9 cellular contexts compared by ENCODE assay signal in the genomic region with DNA sequence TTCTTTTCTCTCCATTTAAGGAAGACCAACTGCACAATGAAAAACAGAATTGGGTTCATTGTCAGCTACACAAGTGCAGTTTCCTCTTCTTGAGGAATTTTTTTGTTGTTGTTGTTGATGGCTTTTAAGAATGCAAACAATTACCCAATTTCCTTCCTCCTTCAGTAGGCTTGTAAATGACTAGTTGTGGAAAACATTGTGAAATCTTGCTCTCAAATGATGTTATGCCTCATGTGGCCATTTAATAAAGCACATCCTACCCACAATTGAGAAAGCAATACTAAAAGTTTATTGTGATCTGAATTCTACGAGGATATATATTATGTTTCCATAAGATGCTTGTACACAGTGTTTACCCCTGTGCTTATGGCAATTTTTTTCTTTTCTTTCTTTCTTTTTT.
DNase-seq lines count a peak whose midpoint lies in the region; ATAC-seq and TF ChIP-seq lines count a peak whose summit lies in the region.
"Had no signal": no experiment of that assay in that cellular context is flagged by ENCODE, and none has a peak within 500 bp of the region (broad histone marks: within the 10 kb centered on the region; RNA-seq: fewer than 3 reads in every experiment).

No MANE protein-coding gene starts in this region.

- H3K4ac ChIP-seq in IMR-90 (ENCODE audit: low read depth, low read length): no peak overlapping the region

- H4K20me1 ChIP-seq in IMR-90 (ENCODE audit: insufficient read depth, low read length): no peaks in the 10 kb centered on the region

- H3K9me3 ChIP-seq in IMR-90 (ENCODE audit: control insufficient read depth, insufficient read depth, low read length) (no peaks in the 10 kb centered on the region), MG63 (no peaks in the 10 kb centered on the region)
- no peaks in the 10 kb centered on the region for H3K9me3 ChIP-seq in naive thymus-derived CD4-positive, alpha-beta T cell (ENCODE audit: control insufficient read depth in 2 of 3, low read length in 3 of 3)

- no peak overlapping the region for H4K5ac ChIP-seq in IMR-90 (ENCODE audit: low read depth, low read length)

- H3K4me3 ChIP-seq in IMR-90 (ENCODE audit: insufficient read depth, low read depth, low read length) (no peak overlapping the region), astrocyte of the spinal cord (ENCODE audit: low read depth, low read length) (no peak overlapping the region), MG63 (no peak overlapping the region)
- no peak overlapping the region for H3K4me3 ChIP-seq in naive thymus-derived CD4-positive, alpha-beta T cell (ENCODE audit: low read length)

- peaks cover 0 to 8% (median 0%) of the 10 kb centered on the region in 5 donors for H3K27me3 Mint-ChIP-seq in naive thymus-derived CD4-positive, alpha-beta T cell
- H3K27me3 Mint-ChIP-seq: activated naive CD8-positive, alpha-beta T cell treated with anti-CD3 and anti-CD28 coated beads, Interleukin-2, amount 10 ng/mL, durations not matched to agents 7 days and 5 days had no signal

- no peak overlapping the region for H3K27ac Mint-ChIP-seq in naive thymus-derived CD4-positive, alpha-beta T cell
- H3K27ac Mint-ChIP-seq: activated naive CD8-positive, alpha-beta T cell treated with anti-CD3 and anti-CD28 coated beads, Interleukin-2, amount 10 ng/mL, durations not matched to agents 7 days and 5 days had no signal

- no TSS peak for BruUV-seq in IMR-90 (replicated peaks; lab: Mats Ljungman, UMichigan)

- H2AK9ac ChIP-seq in IMR-90 (replicated peaks; ENCODE audit: low read depth, low read length, poor library complexity): no peak overlapping the region

- peaks cover 0 to 7% (median 0%) of the 10 kb centered on the region in 7 donors for H3K4me1 Mint-ChIP-seq in naive thymus-derived CD4-positive, alpha-beta T cell
- H3K4me1 Mint-ChIP-seq: activated naive CD8-positive, alpha-beta T cell treated with anti-CD3 and anti-CD28 coated beads, Interleukin-2, amount 10 ng/mL, durations not matched to agents 7 days and 5 days had no signal

- H3K9ac ChIP-seq in IMR-90 (ENCODE audit: low read depth, low read length): no peak overlapping the region

- H3K9me3 Mint-ChIP-seq in naive thymus-derived CD4-positive, alpha-beta T cell: peaks cover 0 to 11% (median 0%) of the 10 kb centered on the region in 11 donors
- H3K9me3 Mint-ChIP-seq: activated naive CD8-positive, alpha-beta T cell treated with anti-CD3 and anti-CD28 coated beads, Interleukin-2, amount 10 ng/mL, durations not matched to agents 7 days and 5 days had no signal

- no peak overlapping the region for H4K91ac ChIP-seq in IMR-90 (ENCODE audit: insufficient read depth, low read depth, low read length)

- DNase-seq in IMR-90 (no peak), astrocyte of the spinal cord (ENCODE audit: low read depth, low spot score) (peak; percentile 9), NCI-H2171 treated with DMSO at 0.1 percent for 48 hours (lab: John Stamatoyannopoulos, UW) (no peak), GM20000 (ENCODE audit: low spot score) (no peak), MG63 (no peak), NCI-H187 (lab: John Stamatoyannopoulos, UW) (no peak)
- DNase-seq in naive thymus-derived CD4-positive, alpha-beta T cell: peak in 1 of 9 donors; percentile 2
- DNase-seq: activated naive CD8-positive, alpha-beta T cell treated with anti-CD3 and anti-CD28 coated beads, Interleukin-2, amount 10 ng/mL, durations not matched to agents 7 days and 5 days had no signal

- dilution Hi-C loops in IMR-90 (cut with HindIII; ENCODE audit: low sequenced_read_pairs, unreplicated experiment): no loop called here

- H3K4me1 ChIP-seq in IMR-90 (ENCODE audit: control insufficient read depth, insufficient read depth, low read length): no peaks in the 10 kb centered on the region
- H3K4me1 ChIP-seq in naive thymus-derived CD4-positive, alpha-beta T cell (ENCODE audit: control insufficient read depth in 2 of 2, insufficient read depth in 2 of 2, low read length in 2 of 2): no peaks in the 10 kb centered on the region

- H2AK5ac ChIP-seq in IMR-90 (ENCODE audit: low read depth, low read length): no peak overlapping the region

- no peaks in the 10 kb centered on the region for H3K9me1 ChIP-seq in IMR-90 (ENCODE audit: insufficient read depth, low read length)

- H3K4me3 Mint-ChIP-seq in naive thymus-derived CD4-positive, alpha-beta T cell: no peak overlapping the region
- H3K4me3 Mint-ChIP-seq: activated naive CD8-positive, alpha-beta T cell treated with anti-CD3 and anti-CD28 coated beads, Interleukin-2, amount 10 ng/mL, durations not matched to agents 7 days and 5 days had no signal

- ATAC-seq in GM18502 (IDR thresholded peaks at IDR 0.05; ENCODE audit: poor library complexity, unreplicated experiment) (peak; percentile 73), IMR-90 (ENCODE audit: low read depth) (no peak)
- peak; percentile 81 for ATAC-seq in naive thymus-derived CD4-positive, alpha-beta T cell

- no peak overlapping the region for H2BK5ac ChIP-seq in IMR-90 (ENCODE audit: low read depth, low read length, poor library complexity, severe bottlenecking)

- no peak for TF ChIP-seq RAD21 in IMR-90 (IDR thresholded peaks at IDR 0.05; ENCODE audit: low read length)

- H3K27ac ChIP-seq in IMR-90 (ENCODE audit: insufficient read depth, low read length): no peak overlapping the region
- no peak overlapping the region for H3K27ac ChIP-seq in naive thymus-derived CD4-positive, alpha-beta T cell (ENCODE audit: low read depth, low read length)

- H3K79me1 ChIP-seq in IMR-90 (ENCODE audit: low read depth in 1 of 2, low read length in 2 of 2): no peaks in the 10 kb centered on the region

- peaks cover 0 to 2% (median 0%) of the 10 kb centered on the region in 5 donors for H3K36me3 Mint-ChIP-seq in naive thymus-derived CD4-positive, alpha-beta T cell
- H3K36me3 Mint-ChIP-seq: activated naive CD8-positive, alpha-beta T cell treated with anti-CD3 and anti-CD28 coated beads, Interleukin-2, amount 10 ng/mL, durations not matched to agents 7 days and 5 days had no signal

- no peak overlapping the region for H2AFZ ChIP-seq in IMR-90 (replicated peaks; ENCODE audit: low read length, poor library complexity)

- no peak overlapping the region for H2BK20ac ChIP-seq in IMR-90 (ENCODE audit: low read depth, low read length)

- no peak overlapping the region for H3K56ac ChIP-seq in IMR-90 (ENCODE audit: extremely low read depth, insufficient read depth, low read length)

- no peak overlapping the region for H2BK120ac ChIP-seq in IMR-90 (ENCODE audit: low read depth, low read length)

- no peaks in the 10 kb centered on the region for H3K36me3 ChIP-seq in IMR-90 (ENCODE audit: control insufficient read depth, insufficient read depth, low read length)
- no peaks in the 10 kb centered on the region for H3K36me3 ChIP-seq in naive thymus-derived CD4-positive, alpha-beta T cell (ENCODE audit: control insufficient read depth in 2 of 3, insufficient read depth in 3 of 3, low read length in 3 of 3)
- no peaks in the 10 kb centered on the region for H3K36me3 ChIP-seq in MG63

- H3K23ac ChIP-seq in IMR-90 (ENCODE audit: low read depth, low read length): no peak overlapping the region

- CTCF ChIA-PET in IMR-90 (lab: Yijun Ruan, JAX): no interaction called here
- CTCF ChIA-PET in naive thymus-derived CD4-positive, alpha-beta T cell (lab: Charles Lee): interaction anchor here (0.5 kb wide), 1 partner anchor 40 kb away, joined by 3 read pairs; no protein-coding TSS in a partner anchor

- in situ Hi-C loops in IMR-90 (cut with MboI; ENCODE audit: low sequenced_read_pairs) (no loop called here), astrocyte of the spinal cord (cut with HindIII; ENCODE audit: low sequenced_read_pairs) (no loop called here)

- TF ChIP-seq CTCF in IMR-90 (conservative IDR thresholded peaks at IDR 0.05; ENCODE audit: low read depth, low read length) (no peak), astrocyte of the spinal cord (IDR thresholded peaks at IDR 0.05; ENCODE audit: low read depth, low read length) (peak; percentile 17), GM20000 (IDR thresholded peaks at IDR 0.05; ENCODE audit: extremely low read depth, missing control alignments) (no peak)

- H4K8ac ChIP-seq in IMR-90 (ENCODE audit: low read depth in 2 of 2, low read length in 2 of 2): no peak overlapping the region

- no peak overlapping the region for H3K18ac ChIP-seq in IMR-90 (ENCODE audit: low read depth, low read length)

- H3K14ac ChIP-seq in IMR-90 (replicated peaks; ENCODE audit: low read depth, low read length): no peak overlapping the region

- no peaks in the 10 kb centered on the region for H3K27me3 ChIP-seq in IMR-90 (ENCODE audit: control insufficient read depth, insufficient read depth, low read length)
- no peaks in the 10 kb centered on the region for H3K27me3 ChIP-seq in naive thymus-derived CD4-positive, alpha-beta T cell (ENCODE audit: control insufficient read depth in 2 of 2, insufficient read depth in 2 of 2, low read length in 2 of 2)
- no peaks in the 10 kb centered on the region; the same call in 1 of the 2 replicates for H3K27me3 ChIP-seq in MG63

- no CpG with 5 or more reads among the region's 1 CpG for WGBS in IMR-90 (ENCODE audit: extremely low coverage in 2 of 2, insufficient read length in 1 of 2), 2 experiments

- POLR2A ChIA-PET in IMR-90 (lab: Charles Lee; ENCODE audit: unreplicated experiment): no interaction called here
- POLR2A ChIA-PET in naive thymus-derived CD4-positive, alpha-beta T cell (lab: Charles Lee): no interaction called here

- TF ChIP-seq POLR2A in IMR-90 (IDR thresholded peaks at IDR 0.05; ENCODE audit: low read depth, low read length): no peak

- intact Hi-C loops in IMR-90 (cut with micrococcal nuclease): no loop called here
- intact Hi-C loops in naive thymus-derived CD4-positive, alpha-beta T cell (cut with micrococcal nuclease): no loop called here

- H3K4me2 ChIP-seq in IMR-90 (ENCODE audit: low read depth, low read length): no peak overlapping the region

- H2BK15ac ChIP-seq in IMR-90 (ENCODE audit: low read depth, low read length): no peak overlapping the region

TF ChIP-seq in IMR-90, 13 proteins besides CTCF, POLR2A, EP300 and RAD21:
- TF ChIP-seq CEBPB (IDR thresholded peaks at IDR 0.05; ENCODE audit: low read depth, low read length) (peak; percentile 56; the same call in 1 of the 2 replicates), NFE2L2 (IDR thresholded peaks at IDR 0.05; ENCODE audit: low read depth, low read length) (no peak)
